ENCODE assay signal across 8 cellular contexts in the genomic region with DNA sequence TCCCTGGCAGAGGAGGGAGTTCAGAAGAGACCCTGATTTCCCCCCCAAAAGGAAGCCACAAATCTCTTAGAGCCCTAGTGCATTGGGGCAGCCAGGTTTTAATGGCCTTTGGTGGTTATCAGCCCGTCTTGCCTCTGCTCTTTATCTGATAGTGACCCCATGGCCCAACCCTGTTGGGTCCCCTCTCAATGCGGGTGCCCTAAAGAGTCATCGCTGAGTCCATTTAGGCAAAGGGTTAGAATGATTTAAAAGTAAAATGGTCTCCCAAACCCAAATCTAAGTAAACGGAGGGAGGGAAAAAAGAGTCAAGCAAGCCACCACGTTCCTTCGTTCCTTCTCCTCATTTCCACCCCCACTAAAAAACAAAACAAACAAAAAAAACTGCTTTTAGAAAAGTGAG.
A peak's percentile ranks its signal among the peaks of the same experiment; 100 is the strongest.
DNase-seq lines count a peak whose midpoint lies in the region; ATAC-seq and TF ChIP-seq lines count a peak whose summit lies in the region.

No MANE protein-coding gene starts in this region.

- peak overlapping the region; percentile 85 for H3K4me3 ChIP-seq in CD4-positive, CD25-positive, alpha-beta regulatory T cell (ENCODE audit: low read depth, low read length)
- peak overlapping the region; percentile 84 for H3K4me3 ChIP-seq in Karpas-422 (ENCODE audit: low read length)
- peak overlapping the region; percentile 80 to 88 (median 81) for H3K4me3 ChIP-seq in breast epithelium

- peaks cover 0 to 1% (median 0%) of the 10 kb centered on the region in 7 donors for H3K9me3 Mint-ChIP-seq in CD4-positive, CD25-positive, alpha-beta regulatory T cell

- ATAC-seq in CD4-positive, CD25-positive, alpha-beta regulatory T cell (ENCODE audit: low read depth in 2 of 2): no peak
- no peak for ATAC-seq in HG03175 (IDR thresholded peaks at IDR 0.05; ENCODE audit: unreplicated experiment)

- H3K36me3 ChIP-seq in CD4-positive, CD25-positive, alpha-beta regulatory T cell (ENCODE audit: control insufficient read depth, insufficient read depth, low read length): peaks cover 8% of the 10 kb centered on the region
- peaks cover 8% of the 10 kb centered on the region; the same call in 1 of the 2 replicates for H3K36me3 ChIP-seq in Karpas-422 (ENCODE audit: insufficient read depth, low read length)
- no peaks in the 10 kb centered on the region for H3K36me3 ChIP-seq in breast epithelium

- TF ChIP-seq CTCF in breast epithelium (IDR thresholded peaks at IDR 0.05): no peak

- intact Hi-C loops in breast epithelium (cut with DNase I; ENCODE audit: low total_unique reads): no loop called here

- no peak for TF ChIP-seq POLR2A in breast epithelium (IDR thresholded peaks at IDR 0.05)

- no peaks in the 10 kb centered on the region for H3K27me3 ChIP-seq in CD4-positive, CD25-positive, alpha-beta regulatory T cell (ENCODE audit: control insufficient read depth, insufficient read depth, low read length)
- no peaks in the 10 kb centered on the region for H3K27me3 ChIP-seq in Karpas-422 (ENCODE audit: low read length)
- H3K27me3 ChIP-seq in breast epithelium: no peaks in the 10 kb centered on the region

- no peak overlapping the region for H2AFZ ChIP-seq in Karpas-422 (ENCODE audit: low read length)

- H3K9ac ChIP-seq in Karpas-422 (ENCODE audit: low read length): peak overlapping the region; percentile 83

- H3K4me2 ChIP-seq in Karpas-422 (ENCODE audit: low read depth, low read length, poor library complexity, severe bottlenecking): peak overlapping the region; percentile 96

- H3K9me2 ChIP-seq in Karpas-422 (replicated peaks; ENCODE audit: insufficient read depth, low read length): no peaks in the 10 kb centered on the region

- no peak for DNase-seq in CD4-positive, CD25-positive, alpha-beta regulatory T cell
- no peak for DNase-seq in Karpas-422
- DNase-seq in breast epithelium (ENCODE audit: low spot score in 2 of 2): no peak
- peak; percentile 56 for DNase-seq in myocyte (ENCODE audit: low read depth)
- DNase-seq in cerebellar cortex (ENCODE audit: low spot score): no peak
- no peak for DNase-seq in GM03348 (ENCODE audit: low spot score)
- no peak for DNase-seq in stimulated activated CD8-positive, alpha-beta memory T cell treated with anti-CD3 and anti-CD28 coated beads, Interleukin-4, amount 100 ng/mL, for 48 hours

- H3K4me3 Mint-ChIP-seq in CD4-positive, CD25-positive, alpha-beta regulatory T cell: peak overlapping the region; percentile 93 to 99 (median 93)

- H3K4me1 Mint-ChIP-seq in CD4-positive, CD25-positive, alpha-beta regulatory T cell: peaks cover 30 to 63% (median 47%) of the 10 kb centered on the region in 4 donors

- peaks cover 12% of the 10 kb centered on the region for H3K36me3 Mint-ChIP-seq in CD4-positive, CD25-positive, alpha-beta regulatory T cell

- H3K27me3 Mint-ChIP-seq in CD4-positive, CD25-positive, alpha-beta regulatory T cell: peaks cover 4% of the 10 kb centered on the region

- H3K4me1 ChIP-seq in CD4-positive, CD25-positive, alpha-beta regulatory T cell (ENCODE audit: control insufficient read depth, insufficient read depth, low read length, poor library complexity, severe bottlenecking): peaks cover 63% of the 10 kb centered on the region
- peaks cover 73% of the 10 kb centered on the region for H3K4me1 ChIP-seq in Karpas-422 (ENCODE audit: low read length)
- H3K4me1 ChIP-seq in breast epithelium: peaks cover under 1 to 6% of the 10 kb centered on the region in 2 donors

- no peaks in the 10 kb centered on the region for H3K9me3 ChIP-seq in CD4-positive, CD25-positive, alpha-beta regulatory T cell (ENCODE audit: control insufficient read depth in 2 of 2, low read length in 2 of 2)
- H3K9me3 ChIP-seq in Karpas-422 (ENCODE audit: low read length) (no peaks in the 10 kb centered on the region), breast epithelium (no peaks in the 10 kb centered on the region)

- peaks cover 65% of the 10 kb centered on the region for H3K79me2 ChIP-seq in Karpas-422 (ENCODE audit: low read length)

- no peaks in the 10 kb centered on the region for H4K20me1 ChIP-seq in Karpas-422 (ENCODE audit: insufficient read depth, low read depth, low read length)

- H3K27ac Mint-ChIP-seq in CD4-positive, CD25-positive, alpha-beta regulatory T cell: peak overlapping the region in 2 of 3 donors; percentile 78 to 79

- peak overlapping the region; percentile 67 for H3K27ac ChIP-seq in CD4-positive, CD25-positive, alpha-beta regulatory T cell (ENCODE audit: insufficient read depth, low read length, poor library complexity, severe bottlenecking)
- H3K27ac ChIP-seq in Karpas-422 (ENCODE audit: low read length) (peak overlapping the region; percentile 68), breast epithelium (peak overlapping the region; percentile 94 to 97)
